ENCODE assay signal across 25 cellular contexts in genomic region chr6:165469483-165469882, GRCh38.
A peak's percentile ranks its signal among the peaks of the same experiment; 100 is the strongest.
DNase-seq lines count a peak whose midpoint lies in the region; ATAC-seq and TF ChIP-seq lines count a peak whose summit lies in the region.
"Had no signal": no experiment of that assay in that cellular context is flagged by ENCODE, and none has a peak within 500 bp of the region (broad histone marks: within the 10 kb centered on the region; RNA-seq: fewer than 3 reads in every experiment).

No MANE protein-coding gene starts in this region.

- H3K36me3 Mint-ChIP-seq in activated T-cell treated with anti-CD3 and anti-CD28 coated beads, Interleukin-2, amount 50 U/mL, for 72 hours (ENCODE audit: insufficient read depth in 2 of 2): peaks cover 0 to 1% of the 10 kb centered on the region in 2 donors
- H3K36me3 Mint-ChIP-seq: CD14-positive monocyte; CD4-positive, alpha-beta memory T cell; CD4-positive, CD25-positive, alpha-beta regulatory T cell; CD8-positive, alpha-beta memory T cell had no signal

- H3K9me2 ChIP-seq in PC-3 (replicated peaks; ENCODE audit: low read length): no peaks in the 10 kb centered on the region

- H3K4me2 ChIP-seq in PC-3 (ENCODE audit: low read length): peak overlapping the region; percentile 80; the same call in 1 of the 2 replicates
- H3K4me2 ChIP-seq: BLaER1 had no signal

- intact Hi-C loops in PC-3 (cut with micrococcal nuclease) (loop anchor here (2.0 kb wide), 1 partner anchor 105 kb away; no protein-coding TSS in a partner anchor), colonic mucosa (cut with DNase I) (no loop called here)

- H3K27ac Mint-ChIP-seq in activated T-cell treated with anti-CD3 and anti-CD28 coated beads, Interleukin-2, amount 50 U/mL, for 72 hours: no peak overlapping the region
- H3K27ac Mint-ChIP-seq: CD14-positive monocyte; CD4-positive, alpha-beta memory T cell; CD4-positive, CD25-positive, alpha-beta regulatory T cell; CD8-positive, alpha-beta memory T cell had no signal

- POLR2A ChIA-PET in PC-3 (lab: Charles Lee; ENCODE audit: unreplicated experiment): no interaction called here

- no TSS peak for BruUV-seq in PC-3 (replicated peaks; lab: Mats Ljungman, UMichigan)

- H3K4me3 ChIP-seq in LNCaP clone FGC (ENCODE audit: low read depth, low read length) (no peak overlapping the region), PC-3 (ENCODE audit: low read length) (no peak overlapping the region), brain microvascular endothelial cell (ENCODE audit: low read depth, low read length) (no peak overlapping the region), colonic mucosa (no peak overlapping the region)
- H3K4me3 ChIP-seq: BLaER1, GM12878 had no signal

- peak overlapping the region; percentile 69 for H3K9ac ChIP-seq in PC-3 (ENCODE audit: low read length)
- H3K9ac ChIP-seq in colonic mucosa (ENCODE audit: low read depth in 2 of 2, low read length in 2 of 2): no peak overlapping the region
- H3K9ac ChIP-seq: BLaER1 had no signal

- in situ Hi-C loops in brain microvascular endothelial cell (cut with HindIII; ENCODE audit: low pct_ligation_motif_present, low sequenced_read_pairs): no loop called here

- H3K36me3 ChIP-seq in PC-3 (ENCODE audit: low read depth, low read length) (no peaks in the 10 kb centered on the region), brain microvascular endothelial cell (replicated peaks) (no peaks in the 10 kb centered on the region), colonic mucosa (no peaks in the 10 kb centered on the region)
- H3K36me3 ChIP-seq: BE2C, BLaER1 had no signal

- no peak overlapping the region for H2AFZ ChIP-seq in PC-3 (ENCODE audit: low read length)

- peaks cover 3 to 11% of the 10 kb centered on the region in 2 donors for H3K9me3 Mint-ChIP-seq in activated T-cell treated with anti-CD3 and anti-CD28 coated beads, Interleukin-2, amount 50 U/mL, for 72 hours

- peak overlapping the region; percentile 94 for H3K27ac ChIP-seq in PC-3 (ENCODE audit: low read length)
- H3K27ac ChIP-seq in brain microvascular endothelial cell: no peak overlapping the region
- H3K27ac ChIP-seq in colonic mucosa: no peak overlapping the region
- H3K27ac ChIP-seq: BLaER1 had no signal

- no peak for ATAC-seq in PC-3
- ATAC-seq in activated T-cell treated with anti-CD3 and anti-CD28 coated beads, Interleukin-2, amount 50 U/mL, for 72 hours (replicated peaks in 1 of 2): no peak
- ATAC-seq: GM12878 had no signal

- H3K9me3 ChIP-seq in PC-3 (ENCODE audit: low read length): no peaks in the 10 kb centered on the region
- H3K9me3 ChIP-seq in colonic mucosa: no peaks in the 10 kb centered on the region
- H3K9me3 ChIP-seq: BE2C had no signal

- TF ChIP-seq CTCF in LNCaP clone FGC (IDR thresholded peaks at IDR 0.05; ENCODE audit: control insufficient read depth, extremely low read depth, insufficient read depth): no peak
- TF ChIP-seq CTCF in PC-3 (conservative IDR thresholded peaks at IDR 0.05; ENCODE audit: low read depth, low read length): no peak
- TF ChIP-seq CTCF in brain microvascular endothelial cell (IDR thresholded peaks at IDR 0.05; ENCODE audit: low read depth, low read length, missing control alignments): no peak
- no peak for TF ChIP-seq CTCF in colonic mucosa (IDR thresholded peaks at IDR 0.05)

- no peaks in the 10 kb centered on the region for H3K27me3 Mint-ChIP-seq in activated T-cell treated with anti-CD3 and anti-CD28 coated beads, Interleukin-2, amount 50 U/mL, for 72 hours (ENCODE audit: low read depth)
- H3K27me3 Mint-ChIP-seq: CD4-positive, alpha-beta memory T cell; CD4-positive, CD25-positive, alpha-beta regulatory T cell; CD8-positive, alpha-beta memory T cell had no signal

- H4K20me1 ChIP-seq in PC-3 (ENCODE audit: low read length): no peaks in the 10 kb centered on the region
- H4K20me1 ChIP-seq: BLaER1 had no signal

- H3K27me3 ChIP-seq in PC-3 (ENCODE audit: low read length) (no peaks in the 10 kb centered on the region), brain microvascular endothelial cell (replicated peaks) (no peaks in the 10 kb centered on the region), colonic mucosa (no peaks in the 10 kb centered on the region)
- H3K27me3 ChIP-seq: BE2C, BLaER1 had no signal

- CTCF ChIA-PET in PC-3 (lab: Charles Lee): no interaction called here

- no peaks in the 10 kb centered on the region for H3K4me1 Mint-ChIP-seq in activated T-cell treated with anti-CD3 and anti-CD28 coated beads, Interleukin-2, amount 50 U/mL, for 72 hours (ENCODE audit: low read depth)
- H3K4me1 Mint-ChIP-seq: CD14-positive monocyte; CD4-positive, alpha-beta memory T cell; CD4-positive, CD25-positive, alpha-beta regulatory T cell; CD8-positive, alpha-beta memory T cell had no signal

- H3K4me3 Mint-ChIP-seq in activated T-cell treated with anti-CD3 and anti-CD28 coated beads, Interleukin-2, amount 50 U/mL, for 72 hours: no peak overlapping the region
- H3K4me3 Mint-ChIP-seq: CD14-positive monocyte; CD4-positive, alpha-beta memory T cell; CD4-positive, CD25-positive, alpha-beta regulatory T cell; CD8-positive, alpha-beta memory T cell had no signal

- no peaks in the 10 kb centered on the region for H3F3A ChIP-seq in PC-3 (ENCODE audit: low read length, unreplicated experiment)

- H3K4me1 ChIP-seq in PC-3 (ENCODE audit: insufficient read depth, low read length): peaks cover 12% of the 10 kb centered on the region
- no peaks in the 10 kb centered on the region for H3K4me1 ChIP-seq in colonic mucosa
- H3K4me1 ChIP-seq: BE2C, BLaER1 had no signal

- H3K79me2 ChIP-seq in PC-3 (ENCODE audit: low read length): no peaks in the 10 kb centered on the region

- DNase-seq in LNCaP clone FGC (ENCODE audit: low read depth) (peak; percentile 13), PC-3 (no peak), amniotic epithelial cell (ENCODE audit: low read depth) (peak; percentile 58), brain microvascular endothelial cell (no peak), colonic mucosa (no peak)
- no peak for DNase-seq in activated T-cell treated with anti-CD3 and anti-CD28 coated beads, Interleukin-2, amount 50 U/mL, for 72 hours
- DNase-seq in stimulated activated naive CD4-positive, alpha-beta T cell (lab: John Stamatoyannopoulos, UW): no peak
- DNase-seq: 8988T; ACHN; BE2C; C1 segment of cervical spinal cord; CD4-positive, alpha-beta memory T cell; CD4-positive, CD25-positive, alpha-beta regulatory T cell; CD8-positive, alpha-beta memory T cell; COR-L47; DMS 273 treated with DMSO at 0.1 percent for 48 hours; DMS153; DMS53; DMS79; DND-41; EL; GDM1 had no signal

Comparison
In these comparisons a context has a peak if more than half of its experiments do, and no peak if none do; other contexts are left out.
1. DNase-seq: peak in LNCaP clone FGC (single experiment) and amniotic epithelial cell (single experiment); none in PC-3 (single experiment), activated T-cell treated with anti-CD3 and anti-CD28 coated beads, Interleukin-2, amount 50 U/mL, for 72 hours (0 of 2), stimulated activated naive CD4-positive, alpha-beta T cell (0 of 6), brain microvascular endothelial cell (single experiment) and colonic mucosa (single experiment).